1 cellular context compared by ENCODE assay signal in genomic region chr1:6127587-6128163, GRCh38.
TF ChIP-seq lines count a peak whose summit lies in the region.

No MANE protein-coding gene starts in this region.

TF ChIP-seq in H1, 55 proteins besides CTCF, POLR2A, EP300 and RAD21:
- peak; percentile 32 for TF ChIP-seq KDM4A (IDR thresholded peaks at IDR 0.05; ENCODE audit: low read depth, low read length, severe bottlenecking)
- 0 out of 4 replicates have a peak, but pooled peaks of 1 of the 2 experiments have one; percentile 22 for TF ChIP-seq SIN3A (conservative IDR thresholded peaks at IDR 0.05 in 1 of 2, IDR thresholded peaks at IDR 0.05 in 1 of 2; ENCODE audit: low read depth in 1 of 2, low read length in 2 of 2)
- TF ChIP-seq E2F6 (IDR thresholded peaks at IDR 0.05) = peak; percentile 95
- TF ChIP-seq TAF1 (IDR thresholded peaks at IDR 0.05; ENCODE audit: low read depth, low read length) = 0 out of 2 replicates have a peak, but pooled peaks have one; percentile 17
- TF ChIP-seq CHD2 (IDR thresholded peaks at IDR 0.05; ENCODE audit: low read length) = no peak
- TF ChIP-seq, protein P1, sequence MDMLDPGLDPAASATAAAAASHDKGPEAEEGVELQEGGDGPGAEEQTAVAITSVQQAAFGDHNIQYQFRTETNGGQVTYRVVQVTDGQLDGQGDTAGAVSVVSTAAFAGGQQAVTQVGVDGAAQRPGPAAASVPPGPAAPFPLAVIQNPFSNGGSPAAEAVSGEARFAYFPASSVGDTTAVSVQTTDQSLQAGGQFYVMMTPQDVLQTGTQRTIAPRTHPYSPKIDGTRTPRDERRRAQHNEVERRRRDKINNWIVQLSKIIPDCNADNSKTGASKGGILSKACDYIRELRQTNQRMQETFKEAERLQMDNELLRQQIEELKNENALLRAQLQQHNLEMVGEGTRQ (IDR thresholded peaks at IDR 0.05; ENCODE audit: low read length) = peak; percentile 65; the same call in 1 of the 2 replicates
- 0 out of 2 replicates have a peak, but pooled peaks have one; percentile 3 for TF ChIP-seq CREB1 (IDR thresholded peaks at IDR 0.05)
- no peak for TF ChIP-seq BCL11A (IDR thresholded peaks at IDR 0.05; ENCODE audit: low read depth in 2 of 2, low read length in 2 of 2)
- TF ChIP-seq, protein P2, sequence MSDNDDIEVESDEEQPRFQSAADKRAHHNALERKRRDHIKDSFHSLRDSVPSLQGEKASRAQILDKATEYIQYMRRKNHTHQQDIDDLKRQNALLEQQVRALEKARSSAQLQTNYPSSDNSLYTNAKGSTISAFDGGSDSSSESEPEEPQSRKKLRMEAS (IDR thresholded peaks at IDR 0.05) = peak; percentile 99
